Comparison of ENCODE assay signal across 23 cellular contexts in genomic region chr1:79264975-79265818, GRCh38.
DNase-seq lines count a peak whose midpoint lies in the region; FAIRE-seq and TF ChIP-seq lines count a peak whose summit lies in the region.
"Had no signal": no experiment of that assay in that cellular context is flagged by ENCODE, and none has a peak within 500 bp of the region (broad histone marks: within the 10 kb centered on the region; RNA-seq: fewer than 3 reads in every experiment).

No MANE protein-coding gene starts in this region.

- TF ChIP-seq CTCF in H1 (IDR thresholded peaks at IDR 0.05; ENCODE audit: control extremely low read depth in 1 of 3, insufficient read depth in 1 of 3, low read depth in 1 of 3, low read length in 3 of 3), result no peak
- TF ChIP-seq CTCF in Calu3 (IDR thresholded peaks at IDR 0.05; ENCODE audit: unreplicated experiment), result no peak

- no peak overlapping the region; the same call in 1 of the 2 replicates for H2BK20ac ChIP-seq in H1 (ENCODE audit: low read length)

- TF ChIP-seq RAD21 in H1 (IDR thresholded peaks at IDR 0.05 in 1 of 2, conservative IDR thresholded peaks at IDR 0.05 in 1 of 2; ENCODE audit: low read depth in 2 of 2, low read length in 2 of 2), result no peak

- TF ChIP-seq POLR2A in H1 (IDR thresholded peaks at IDR 0.05; ENCODE audit: control extremely low read depth in 1 of 2, low read depth in 2 of 2, low read length in 2 of 2), result no peak

- H3K56ac ChIP-seq in H1 (replicated peaks; ENCODE audit: insufficient read length, low read depth, low read length), result no peak overlapping the region

- BruUV-seq in Calu3 (replicated peaks; lab: Mats Ljungman, UMichigan), result no TSS peak

- H3K9me3 ChIP-seq in H1 (ENCODE audit: insufficient read depth in 2 of 2, low read depth in 1 of 2, low read length in 1 of 2), result no peaks in the 10 kb centered on the region
- H3K9me3 ChIP-seq: BLaER1 treated with 17β-estradiol and CSF1 and Interleukin-3, amounts not matched to agents 10 nM and 100 nM had no signal

- H3K4me3 Mint-ChIP-seq in Calu3 (ENCODE audit: low read depth, unreplicated experiment), result no peak overlapping the region
- H3K4me3 Mint-ChIP-seq: CD4-positive, alpha-beta memory T cell; T-helper 1 cell treated with Interleukin-12 subunit alpha and Interleukin-12 subunit beta and Interleukin-4 antibody, amounts not matched to agents 30 μg/mL and 1 μg/mL, for 36 hours had no signal

- no peak overlapping the region for H3K14ac ChIP-seq in H1 (ENCODE audit: insufficient read length)

- CTCF ChIA-PET in H1 (lab: Charles Lee; ENCODE audit: partially characterized antibody) (interaction anchor here (0.8 to 1.3 kb wide), 3 partner anchors 86 to 167 kb away, joined by 4 to 7 read pairs (median 4); no protein-coding TSS in a partner anchor), Calu3 (lab: Charles Lee) (interaction anchor here (0.7 kb wide), 1 partner anchor 524 kb away, joined by 4 read pairs; no protein-coding TSS in a partner anchor)

- TF ChIP-seq EP300 in H1 (IDR thresholded peaks at IDR 0.05; ENCODE audit: borderline replicate concordance in 1 of 2, low read depth in 2 of 2, low read length in 2 of 2), result no peak

- no peak overlapping the region for H3K27ac ChIP-seq in H1 (ENCODE audit: low read depth, low read length)
- H3K27ac ChIP-seq: GM23248, RWPE1 had no signal

- H3K79me1 ChIP-seq in H1 (ENCODE audit: low read depth, low read length), result no peaks in the 10 kb centered on the region

- H3K23ac ChIP-seq in H1 (ENCODE audit: insufficient read length), result no peak overlapping the region

- no peak overlapping the region for H2BK15ac ChIP-seq in H1 (ENCODE audit: low read length)

- peak; percentile 19 for FAIRE-seq in H1 (lab: Jason Lieb, UNC)
- FAIRE-seq: GM12891, HTR-8/SVneo had no signal

- H3K4me3 ChIP-seq in H1 (ENCODE audit: extremely low read depth in 1 of 4, insufficient read depth in 2 of 4, low read depth in 3 of 4, low read length in 4 of 4), result no peak overlapping the region
- H3K4me3 ChIP-seq: GM23248 had no signal

- H3K4me1 ChIP-seq in H1 (replicated peaks in 1 of 4; ENCODE audit: control insufficient read depth in 3 of 4, insufficient read depth in 4 of 4, low read length in 3 of 4), result peaks cover 5 to 13% (median 11%) of the 10 kb centered on the region in 4 experiments; a peak in 6 of 7 replicates

- H3K18ac ChIP-seq in H1 (ENCODE audit: extremely low read depth, low read length), result no peak overlapping the region

- H4K20me1 ChIP-seq in H1 (replicated peaks in 1 of 2; ENCODE audit: control insufficient read depth in 1 of 2, insufficient read depth in 2 of 2, low read length in 2 of 2), result no peaks in the 10 kb centered on the region
- H4K20me1 ChIP-seq: BLaER1 treated with 17β-estradiol and CSF1 and Interleukin-3, amounts not matched to agents 10 nM and 100 nM had no signal

- WGBS in H1 (ENCODE audit: extremely low coverage in 1 of 2, insufficient coverage in 1 of 2, insufficient read length in 1 of 2, insufficient replicate concordance in 2 of 2, low coverage in 1 of 2, low lambda C conversion rate in 2 of 2, missing lambda C conversion rate in 1 of 2), 2 experiments, result 94% methylated on average over 4 of the region's 4 CpGs; no CpG with 5 or more reads in 1 of the 2 experiments

- POLR2A ChIA-PET in H1 (lab: Charles Lee; ENCODE audit: partially characterized antibody), result no interaction called here

- no peak overlapping the region for H2BK12ac ChIP-seq in H1 (ENCODE audit: low read depth, low read length)

- H2BK120ac ChIP-seq in H1 (replicated peaks; ENCODE audit: low read depth, low read length), result no peak overlapping the region

- intact Hi-C loops in Calu3 (cut with micrococcal nuclease; ENCODE audit: unreplicated experiment), result loop anchor here (5.0 kb wide), 2 partner anchors 212 to 232 kb away; no protein-coding TSS in a partner anchor

- no peaks in the 10 kb centered on the region for H3K79me2 ChIP-seq in H1 (ENCODE audit: control insufficient read depth in 1 of 2, insufficient read depth in 2 of 2, low read length in 2 of 2)

- H3K9me3 Mint-ChIP-seq in Calu3 (ENCODE audit: low read depth, unreplicated experiment), result no peaks in the 10 kb centered on the region

- no peak overlapping the region for H3K9ac ChIP-seq in H1 (replicated peaks in 1 of 4; ENCODE audit: extremely low read depth in 1 of 4, low read depth in 3 of 4, low read length in 3 of 4)
- H3K9ac ChIP-seq: GM23248 had no signal

- H3K23me2 ChIP-seq in H1 (ENCODE audit: low read depth, low read length), result no peaks in the 10 kb centered on the region

- no peaks in the 10 kb centered on the region for H3K36me3 Mint-ChIP-seq in Calu3 (ENCODE audit: insufficient read depth, unreplicated experiment)
- H3K36me3 Mint-ChIP-seq: CD4-positive, alpha-beta memory T cell had no signal

- H3K27me3 ChIP-seq in H1 (replicated peaks in 1 of 4; ENCODE audit: control insufficient read depth in 3 of 4, extremely low read depth in 1 of 4, insufficient read depth in 3 of 4, low read length in 3 of 4), result no peaks in the 10 kb centered on the region
- H3K27me3 ChIP-seq: BLaER1 treated with 17β-estradiol and CSF1 and Interleukin-3, amounts not matched to agents 10 nM and 100 nM had no signal

- no peak overlapping the region for H3K4me2 ChIP-seq in H1 (ENCODE audit: insufficient read depth in 1 of 2, low read depth in 2 of 2, low read length in 2 of 2)

- no peak overlapping the region for H2AFZ ChIP-seq in H1 (ENCODE audit: low read length)
- H2AFZ ChIP-seq: GM23248 had no signal

- H2BK5ac ChIP-seq in H1 (ENCODE audit: low read depth, low read length), result no peak overlapping the region

- H3K27ac Mint-ChIP-seq in Calu3 (ENCODE audit: unreplicated experiment), result no peak overlapping the region
- H3K27ac Mint-ChIP-seq: CD4-positive, alpha-beta memory T cell; T-helper 1 cell treated with Interleukin-12 subunit alpha and Interleukin-12 subunit beta and Interleukin-4 antibody, amounts not matched to agents 30 μg/mL and 1 μg/mL, for 36 hours had no signal

- DNase-seq in SKM-1 (lab: John Stamatoyannopoulos, UW; ENCODE audit: unreplicated experiment) (peak; percentile 4), SKM-1 treated with dmso at 0.1 percent for 144 hours (lab: John Stamatoyannopoulos, UW; ENCODE audit: unreplicated experiment) (no peak), M059J (ENCODE audit: low read depth) (peak; percentile 9), H1 (ENCODE audit: low read depth in 1 of 2, low spot score in 2 of 2) (no peak), Calu3 (no peak), NCI-H2107 treated with DMSO at 0.1 percent for 48 hours (lab: John Stamatoyannopoulos, UW; ENCODE audit: unreplicated experiment) (no peak)
- no peak for DNase-seq in activated CD4-positive, alpha-beta T cell treated with anti-CD3 and anti-CD28 coated beads, Interleukin-2, amount 50 U/mL, for 48 hours
- DNase-seq: CD4-positive, alpha-beta memory T cell; DMS153; GM23248; KG1; NCI-H1417; NCI-H187 treated with DMSO at 0.1 percent for 48 hours; NCI-H2171; NCI-H345; NCI-H524; NCI-H82; SHP77 treated with DMSO at 0.1 percent for 48 hours had no signal

- no peak overlapping the region for H4K5ac ChIP-seq in H1 (ENCODE audit: insufficient read length, low read depth, low read length)

- H2AK5ac ChIP-seq in H1 (ENCODE audit: low read depth, low read length), result no peak overlapping the region

- no peak overlapping the region for H4K91ac ChIP-seq in H1 (replicated peaks; ENCODE audit: insufficient read length, low read length)

- H3K4me1 Mint-ChIP-seq in Calu3 (ENCODE audit: low read depth, unreplicated experiment), result peaks cover 9% of the 10 kb centered on the region
- H3K4me1 Mint-ChIP-seq: CD4-positive, alpha-beta memory T cell had no signal

- H3K4ac ChIP-seq in H1 (replicated peaks; ENCODE audit: insufficient read length, low read depth, low read length), result no peak overlapping the region

- H3K36me3 ChIP-seq in H1 (ENCODE audit: control insufficient read depth in 2 of 4, insufficient read depth in 4 of 4, low read length in 3 of 4), result no peaks in the 10 kb centered on the region
- H3K36me3 ChIP-seq: BLaER1 treated with 17β-estradiol and CSF1 and Interleukin-3, amounts not matched to agents 10 nM and 100 nM had no signal

- H4K8ac ChIP-seq in H1 (ENCODE audit: extremely low read depth, insufficient read depth, low read length), result no peak overlapping the region

- no peaks in the 10 kb centered on the region for H3K27me3 Mint-ChIP-seq in Calu3 (ENCODE audit: unreplicated experiment)
- H3K27me3 Mint-ChIP-seq: CD4-positive, alpha-beta memory T cell had no signal

TF ChIP-seq in H1, 55 proteins besides CTCF, POLR2A, EP300 and RAD21:
- TF ChIP-seq USF2 (IDR thresholded peaks at IDR 0.05; ENCODE audit: low read length) (no peak), YY1 (IDR thresholded peaks at IDR 0.05; ENCODE audit: low read depth, low read length) (no peak)

Comparison
In these comparisons a context has a peak if more than half of its experiments do, and no peak if none do; other contexts are left out.
1. DNase-seq: peak in SKM-1 (single experiment) and M059J (single experiment); none in SKM-1 treated with dmso at 0.1 percent for 144 hours (single experiment), H1 (0 of 2), Calu3 (single experiment), activated CD4-positive, alpha-beta T cell treated with anti-CD3 and anti-CD28 coated beads, Interleukin-2, amount 50 U/mL, for 48 hours (0 of 2) and NCI-H2107 treated with DMSO at 0.1 percent for 48 hours (single experiment).